Comparison of ENCODE assay signal across 1 cellular context in the genomic region with DNA sequence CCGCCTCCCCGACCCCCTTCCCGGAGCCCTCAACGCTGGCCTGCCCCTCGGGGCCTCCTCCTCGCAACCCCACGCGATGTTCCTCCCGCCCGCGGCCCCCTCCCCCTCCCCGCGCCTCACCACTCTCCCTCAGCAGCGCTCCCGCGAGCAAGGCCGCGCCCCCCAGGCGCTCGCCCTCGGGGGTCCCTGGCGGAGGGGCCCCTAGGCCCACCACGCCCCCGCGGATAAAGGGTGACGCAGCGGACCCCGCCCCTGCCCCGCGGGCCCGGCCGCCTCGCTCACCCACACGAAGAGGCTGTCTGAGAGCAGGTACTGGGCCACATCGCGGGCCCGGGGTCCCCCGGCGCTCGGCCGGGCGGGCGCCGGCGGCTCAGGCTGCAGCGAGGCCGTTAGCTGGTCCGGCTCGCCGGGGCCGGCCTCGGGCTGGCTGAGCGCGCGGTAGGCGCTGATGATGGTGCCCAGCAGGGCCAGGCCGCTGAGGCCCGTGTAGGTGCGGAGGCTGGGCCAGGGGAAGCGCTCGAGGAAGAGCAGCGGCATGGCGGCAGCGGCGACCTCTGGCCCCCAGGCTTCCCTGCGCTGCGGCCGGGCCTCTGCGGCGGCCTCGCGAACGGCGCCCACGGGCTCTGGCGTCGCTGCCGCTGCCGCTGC.
TF ChIP-seq lines count a peak whose summit lies in the region.

No MANE protein-coding gene starts in this region.

TF ChIP-seq in GM12878, 131 proteins besides CTCF, POLR2A, EP300 and RAD21:
- TF ChIP-seq JUND (IDR thresholded peaks at IDR 0.05; ENCODE audit: low read depth, low read length) (no peak), RB1 (IDR thresholded peaks at IDR 0.05; ENCODE audit: borderline replicate concordance) (0 out of 2 replicates have a peak, but pooled peaks have one; percentile 18), ETV6 (conservative IDR thresholded peaks at IDR 0.05 in 1 of 2, IDR thresholded peaks at IDR 0.05 in 1 of 2; ENCODE audit: borderline replicate concordance in 1 of 2, low read depth in 1 of 2) (no peak), BACH1 (IDR thresholded peaks at IDR 0.05; ENCODE audit: borderline replicate concordance) (peak; percentile 15; the same call in 1 of the 2 replicates), NR2F1 (conservative IDR thresholded peaks at IDR 0.05) (peak; percentile 81), GATAD2B (conservative IDR thresholded peaks at IDR 0.05; ENCODE audit: low read depth) (peak; percentile 70; the same call in 1 of the 2 replicates), HDAC2 (IDR thresholded peaks at IDR 0.05) (no peak), IKZF1 (conservative IDR thresholded peaks at IDR 0.05) (peak; percentile 47), POLR2AphosphoS5 (IDR thresholded peaks at IDR 0.05; ENCODE audit: low read length) (no peak), NR2C1 (IDR thresholded peaks at IDR 0.05) (0 out of 2 replicates have a peak, but pooled peaks have one; percentile 17), YY1 (IDR thresholded peaks at IDR 0.05; ENCODE audit: low read depth, low read length) (peak; percentile 43; the same call in 1 of the 2 replicates), DPF2 (IDR thresholded peaks at IDR 0.05) (peak; percentile 69; the same call in 1 of the 2 replicates), LARP7 (IDR thresholded peaks at IDR 0.05) (peak; percentile 32), BRCA1 (IDR thresholded peaks at IDR 0.05; ENCODE audit: low read depth, low read length) (no peak)
- TF ChIP-seq, protein P1, sequence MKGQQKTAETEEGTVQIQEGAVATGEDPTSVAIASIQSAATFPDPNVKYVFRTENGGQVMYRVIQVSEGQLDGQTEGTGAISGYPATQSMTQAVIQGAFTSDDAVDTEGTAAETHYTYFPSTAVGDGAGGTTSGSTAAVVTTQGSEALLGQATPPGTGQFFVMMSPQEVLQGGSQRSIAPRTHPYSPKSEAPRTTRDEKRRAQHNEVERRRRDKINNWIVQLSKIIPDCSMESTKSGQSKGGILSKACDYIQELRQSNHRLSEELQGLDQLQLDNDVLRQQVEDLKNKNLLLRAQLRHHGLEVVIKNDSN (IDR thresholded peaks at IDR 0.05; ENCODE audit: borderline replicate concordance, extremely low read length, insufficient read depth, low read depth, low read length), result no peak
- TF ChIP-seq, protein P2, sequence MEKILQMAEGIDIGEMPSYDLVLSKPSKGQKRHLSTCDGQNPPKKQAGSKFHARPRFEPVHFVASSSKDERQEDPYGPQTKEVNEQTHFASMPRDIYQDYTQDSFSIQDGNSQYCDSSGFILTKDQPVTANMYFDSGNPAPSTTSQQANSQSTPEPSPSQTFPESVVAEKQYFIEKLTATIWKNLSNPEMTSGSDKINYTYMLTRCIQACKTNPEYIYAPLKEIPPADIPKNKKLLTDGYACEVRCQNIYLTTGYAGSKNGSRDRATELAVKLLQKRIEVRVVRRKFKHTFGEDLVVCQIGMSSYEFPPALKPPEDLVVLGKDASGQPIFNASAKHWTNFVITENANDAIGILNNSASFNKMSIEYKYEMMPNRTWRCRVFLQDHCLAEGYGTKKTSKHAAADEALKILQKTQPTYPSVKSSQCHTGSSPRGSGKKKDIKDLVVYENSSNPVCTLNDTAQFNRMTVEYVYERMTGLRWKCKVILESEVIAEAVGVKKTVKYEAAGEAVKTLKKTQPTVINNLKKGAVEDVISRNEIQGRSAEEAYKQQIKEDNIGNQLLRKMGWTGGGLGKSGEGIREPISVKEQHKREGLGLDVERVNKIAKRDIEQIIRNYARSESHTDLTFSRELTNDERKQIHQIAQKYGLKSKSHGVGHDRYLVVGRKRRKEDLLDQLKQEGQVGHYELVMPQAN (conservative IDR thresholded peaks at IDR 0.05), result peak; percentile 60
